In the genomic region with DNA sequence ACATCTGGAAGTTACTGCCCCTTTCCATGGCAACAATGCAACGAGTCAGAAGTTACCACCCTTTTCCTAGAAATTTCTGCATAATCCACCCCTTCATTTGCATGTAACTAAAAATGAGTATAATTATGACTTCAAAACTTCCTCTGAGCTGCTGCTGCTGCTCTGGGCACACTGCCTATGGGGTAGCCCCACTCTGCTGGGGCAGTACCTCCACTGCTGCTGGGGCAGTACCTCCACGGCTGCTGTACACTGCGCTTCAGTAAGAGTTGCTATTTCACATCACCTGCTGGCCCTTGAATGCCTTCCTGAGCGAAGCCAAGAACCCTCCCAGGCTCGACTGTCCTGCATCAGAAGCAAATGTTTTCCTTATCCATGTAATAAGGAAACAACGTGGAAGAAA, we compare ENCODE assay signal across 14 cellular contexts.
"Had no signal": no experiment of that assay in that cellular context is flagged by ENCODE, and none has a peak within 500 bp of the region (broad histone marks: within the 10 kb centered on the region; RNA-seq: fewer than 3 reads in every experiment).

No MANE protein-coding gene starts in this region.

- H3K27me3 Mint-ChIP-seq: naive B cell had no signal

- H3K4me1 Mint-ChIP-seq: naive B cell, nephron had no signal

- ATAC-seq: left colon, left ventricle myocardium superior, sciatic nerve had no signal

- H3K9me3 Mint-ChIP-seq: nephron had no signal

- H3K4me3 Mint-ChIP-seq: naive B cell, nephron had no signal

- H3K27ac Mint-ChIP-seq: naive B cell, nephron had no signal

- DNase-seq: effector CD4-positive, alpha-beta T cell; foreskin melanocyte; head of caudate nucleus; left colon; left ventricle myocardium superior; naive B cell; spleen; stimulated activated CD4-positive, alpha-beta T cell treated with anti-CD3 and anti-CD28 coated beads, Interleukin-15, amount 100 ng/mL, for 24 hours; stimulated activated CD4-positive, alpha-beta T cell treated with anti-CD3 and anti-CD28 coated beads, Interleukin-1b, Interleukin-23, amount 100 ng/mL, for 48 hours; stimulated activated CD4-positive, alpha-beta T cell treated with anti-CD3 and anti-CD28 coated beads, Interleukin-4, amount 100 ng/mL, for 4 hours; stimulated activated naive CD4-positive, alpha-beta T cell treated with Interleukin-2 at 50 U/mL for 16 hours; tibial artery had no signal
